ENCODE assay signal across 8 cellular contexts in genomic region chr17:37609170-37610040, GRCh38. TPM values are rescaled to one million over a fixed set of nuclear protein-coding genes. Genes with fewer than 3 reads are reported as not detected.
DNase-seq lines count a peak whose midpoint lies in the region; ATAC-seq and TF ChIP-seq lines count a peak whose summit lies in the region.

A gene with protein sequence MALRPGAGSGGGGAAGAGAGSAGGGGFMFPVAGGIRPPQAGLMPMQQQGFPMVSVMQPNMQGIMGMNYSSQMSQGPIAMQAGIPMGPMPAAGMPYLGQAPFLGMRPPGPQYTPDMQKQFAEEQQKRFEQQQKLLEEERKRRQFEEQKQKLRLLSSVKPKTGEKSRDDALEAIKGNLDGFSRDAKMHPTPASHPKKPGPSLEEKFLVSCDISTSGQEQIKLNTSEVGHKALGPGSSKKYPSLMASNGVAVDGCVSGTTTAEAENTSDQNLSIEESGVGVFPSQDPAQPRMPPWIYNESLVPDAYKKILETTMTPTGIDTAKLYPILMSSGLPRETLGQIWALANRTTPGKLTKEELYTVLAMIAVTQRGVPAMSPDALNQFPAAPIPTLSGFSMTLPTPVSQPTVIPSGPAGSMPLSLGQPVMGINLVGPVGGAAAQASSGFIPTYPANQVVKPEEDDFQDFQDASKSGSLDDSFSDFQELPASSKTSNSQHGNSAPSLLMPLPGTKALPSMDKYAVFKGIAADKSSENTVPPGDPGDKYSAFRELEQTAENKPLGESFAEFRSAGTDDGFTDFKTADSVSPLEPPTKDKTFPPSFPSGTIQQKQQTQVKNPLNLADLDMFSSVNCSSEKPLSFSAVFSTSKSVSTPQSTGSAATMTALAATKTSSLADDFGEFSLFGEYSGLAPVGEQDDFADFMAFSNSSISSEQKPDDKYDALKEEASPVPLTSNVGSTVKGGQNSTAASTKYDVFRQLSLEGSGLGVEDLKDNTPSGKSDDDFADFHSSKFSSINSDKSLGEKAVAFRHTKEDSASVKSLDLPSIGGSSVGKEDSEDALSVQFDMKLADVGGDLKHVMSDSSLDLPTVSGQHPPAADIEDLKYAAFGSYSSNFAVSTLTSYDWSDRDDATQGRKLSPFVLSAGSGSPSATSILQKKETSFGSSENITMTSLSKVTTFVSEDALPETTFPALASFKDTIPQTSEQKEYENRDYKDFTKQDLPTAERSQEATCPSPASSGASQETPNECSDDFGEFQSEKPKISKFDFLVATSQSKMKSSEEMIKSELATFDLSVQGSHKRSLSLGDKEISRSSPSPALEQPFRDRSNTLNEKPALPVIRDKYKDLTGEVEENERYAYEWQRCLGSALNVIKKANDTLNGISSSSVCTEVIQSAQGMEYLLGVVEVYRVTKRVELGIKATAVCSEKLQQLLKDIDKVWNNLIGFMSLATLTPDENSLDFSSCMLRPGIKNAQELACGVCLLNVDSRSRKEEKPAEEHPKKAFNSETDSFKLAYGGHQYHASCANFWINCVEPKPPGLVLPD (N-terminal part only) (minus strand): TSS chr17:37609418. CDS start chr17:37609355, 63 bp downstream.

- H3K27me3 Mint-ChIP-seq in glutamatergic neuron (ENCODE audit: unreplicated experiment), result peaks cover 1% of the 10 kb centered on the region
- no peaks in the 10 kb centered on the region for H3K27me3 Mint-ChIP-seq in osteocyte (ENCODE audit: unreplicated experiment)

- peaks cover 19% of the 10 kb centered on the region for H3K4me1 Mint-ChIP-seq in glutamatergic neuron (ENCODE audit: low read depth, unreplicated experiment)
- H3K4me1 Mint-ChIP-seq in osteocyte (ENCODE audit: unreplicated experiment), result peaks cover 47% of the 10 kb centered on the region

- H3K36me3 Mint-ChIP-seq in activated naive CD4-positive, alpha-beta T cell treated with anti-CD3 and anti-CD28 coated beads, Interleukin-2, amount 50 U/mL, for 72 hours, result peaks cover 6 to 13% of the 10 kb centered on the region in 2 donors
- H3K36me3 Mint-ChIP-seq in glutamatergic neuron (ENCODE audit: unreplicated experiment), result no peaks in the 10 kb centered on the region
- peaks cover 16% of the 10 kb centered on the region for H3K36me3 Mint-ChIP-seq in osteocyte (ENCODE audit: unreplicated experiment)

- peak within 1 kb of the TSS; percentile 92 for H3K4me3 ChIP-seq in thymus (ENCODE audit: low read length)

- H3K27ac Mint-ChIP-seq in activated naive CD4-positive, alpha-beta T cell treated with anti-CD3 and anti-CD28 coated beads, Interleukin-2, amount 50 U/mL, for 72 hours, result peak within 1 kb of the TSS; percentile 85 to 93
- H3K27ac Mint-ChIP-seq in glutamatergic neuron (ENCODE audit: unreplicated experiment), result peak within 1 kb of the TSS; percentile 96
- peak within 1 kb of the TSS; percentile 95 for H3K27ac Mint-ChIP-seq in osteocyte (ENCODE audit: unreplicated experiment)

- H3K4me1 ChIP-seq in thymus (ENCODE audit: control insufficient read depth, insufficient read depth, low read length), result peaks cover 2% of the 10 kb centered on the region

- DNase-seq in GM10266 (ENCODE audit: extremely low spot score), result peak; percentile 99
- peak; percentile 97 for DNase-seq in NCI-H1092 (lab: John Stamatoyannopoulos, UW)
- peak; percentile 94 to 97 for DNase-seq in activated naive CD4-positive, alpha-beta T cell treated with anti-CD3 and anti-CD28 coated beads, Interleukin-2, amount 50 U/mL, for 72 hours (ENCODE audit: low spot score in 2 of 2)
- DNase-seq in glutamatergic neuron, result peak; percentile 97
- peak; percentile 100 for DNase-seq in osteocyte (ENCODE audit: extremely low spot score, unreplicated experiment)

- no peaks in the 10 kb centered on the region for H3K27me3 ChIP-seq in thymus (ENCODE audit: control insufficient read depth, insufficient read depth)

- H3K36me3 ChIP-seq in thymus (ENCODE audit: control insufficient read depth, insufficient read depth), result no peaks in the 10 kb centered on the region

- TF ChIP-seq CTCF in GM10266 (IDR thresholded peaks at IDR 0.05; ENCODE audit: control insufficient read depth, insufficient read depth, low read depth, missing control alignments) (peak; percentile 42), glutamatergic neuron (IDR thresholded peaks at IDR 0.05; ENCODE audit: partially characterized antibody, unreplicated experiment) (peak; percentile 27), osteocyte (IDR thresholded peaks at IDR 0.05) (peak; percentile 58)

- H3K4me3 Mint-ChIP-seq in glutamatergic neuron (ENCODE audit: unreplicated experiment) (peak within 1 kb of the TSS; percentile 93), osteocyte (ENCODE audit: unreplicated experiment) (peak within 1 kb of the TSS; percentile 86)

- H3K9me3 ChIP-seq in thymus (ENCODE audit: control insufficient read depth), result no peaks in the 10 kb centered on the region

- no peaks in the 10 kb centered on the region for H3K9me3 Mint-ChIP-seq in activated naive CD4-positive, alpha-beta T cell treated with anti-CD3 and anti-CD28 coated beads, Interleukin-2, amount 50 U/mL, for 72 hours
- H3K9me3 Mint-ChIP-seq in glutamatergic neuron (ENCODE audit: unreplicated experiment), result peaks cover 3% of the 10 kb centered on the region
- H3K9me3 Mint-ChIP-seq in osteocyte (ENCODE audit: unreplicated experiment), result no peaks in the 10 kb centered on the region

- peak; percentile 86 for ATAC-seq in HG02610 (IDR thresholded peaks at IDR 0.05; ENCODE audit: unreplicated experiment)
- peak; percentile 95 for ATAC-seq in SK-N-SH treated with all-trans-retinoic acid at 6 μM for 48 hours
- ATAC-seq in activated naive CD4-positive, alpha-beta T cell treated with anti-CD3 and anti-CD28 coated beads, Interleukin-2, amount 50 U/mL, for 72 hours, result peak; percentile 89 to 92

- peak within 1 kb of the TSS; percentile 97 for H3K27ac ChIP-seq in thymus (ENCODE audit: low read depth)

- 3% methylated on average over 60 of the region's 60 CpGs for WGBS in thymus

TF ChIP-seq in SK-N-SH treated with all-trans-retinoic acid at 6 μM for 48 hours, 23 proteins besides CTCF, POLR2A, EP300 and RAD21:
- TF ChIP-seq ISL1 (CRISPR knock-in tag; IDR thresholded peaks at IDR 0.05) (peak; percentile 17; the same call in 1 of the 2 replicates), ZFP30 (CRISPR knock-in tag; IDR thresholded peaks at IDR 0.05) (no peak), TOX (CRISPR knock-in tag; IDR thresholded peaks at IDR 0.05; ENCODE audit: borderline replicate concordance) (no peak), TSHZ2 (CRISPR knock-in tag; IDR thresholded peaks at IDR 0.05) (peak; percentile 65), GLIS3 (CRISPR knock-in tag; IDR thresholded peaks at IDR 0.05) (peak; percentile 92; the same call in 1 of the 2 replicates), ZFP3 (CRISPR knock-in tag; IDR thresholded peaks at IDR 0.05) (peak; percentile 67; the same call in 1 of the 2 replicates), ARNTL (CRISPR knock-in tag; IDR thresholded peaks at IDR 0.05; ENCODE audit: borderline replicate concordance, low read depth) (peak; percentile 78; the same call in 1 of the 2 replicates), ZC3H10 (CRISPR knock-in tag; IDR thresholded peaks at IDR 0.05) (no peak), RARB (CRISPR knock-in tag; IDR thresholded peaks at IDR 0.05) (no peak)
TF ChIP-seq in SK-N-SH treated with all-trans-retinoic acid at 6 μM for 48 hours: peak in this region for 5.

RNA-seq across cellular contexts. Expression of the gene that starts here (rescaled TPM):
- 10 to 100 TPM; 53.3 to 76.5 TPM for total RNA-seq in activated naive CD4-positive, alpha-beta T cell treated with anti-CD3 and anti-CD28 coated beads, Interleukin-2, amount 50 U/mL, for 72 hours
- 65.8 TPM for total RNA-seq in glutamatergic neuron (ENCODE audit: unreplicated experiment)
- total RNA-seq in osteocyte, result 49.7 and 51.9 TPM in 2 replicates
- polyA plus RNA-seq in thymus, result 17.8 TPM

Comparison
In these comparisons a context has a peak if more than half of its experiments do, and no peak if none do; other contexts are left out.
1. Peak in every context shown above with its lines: DNase-seq, ATAC-seq, H3K4me3 ChIP-seq and H3K27ac ChIP-seq.